ENCODE assay signal across 8 cellular contexts in genomic region chr7:69599211-69599878, GRCh38. TPM values are rescaled to one million over a fixed set of nuclear protein-coding genes. Genes with fewer than 3 reads are reported as not detected.
DNase-seq lines count a peak whose midpoint lies in the region; ATAC-seq and TF ChIP-seq lines count a peak whose summit lies in the region.

No MANE protein-coding gene starts in this region.

- no peak for TF ChIP-seq POLR2A in suprapubic skin (IDR thresholded peaks at IDR 0.05)

- H3K27ac ChIP-seq in KMS-11 (no peak overlapping the region), suprapubic skin (peak overlapping the region; percentile 84)

- H3K4me2 ChIP-seq in KMS-11 = peak overlapping the region; percentile 80

- H2AFZ ChIP-seq in KMS-11 (ENCODE audit: low read depth) = peak overlapping the region; percentile 92

- H3K79me2 ChIP-seq in KMS-11 (ENCODE audit: insufficient read depth, low read depth) = no peaks in the 10 kb centered on the region; the same call in 1 of the 2 replicates

- no peaks in the 10 kb centered on the region for H4K20me1 ChIP-seq in KMS-11 (ENCODE audit: insufficient read depth)

- peaks cover 40% of the 10 kb centered on the region for H3K4me1 ChIP-seq in KMS-11 (ENCODE audit: low read depth, poor library complexity, severe bottlenecking)
- peaks cover 47% of the 10 kb centered on the region for H3K4me1 ChIP-seq in suprapubic skin

- no peak for TF ChIP-seq EP300 in suprapubic skin (IDR thresholded peaks at IDR 0.05)

- no peak for TF ChIP-seq CTCF in KMS-11 (conservative IDR thresholded peaks at IDR 0.05; ENCODE audit: low read depth, low read length)
- no peak for TF ChIP-seq CTCF in astrocyte of the spinal cord (IDR thresholded peaks at IDR 0.05; ENCODE audit: low read depth, low read length)
- no peak for TF ChIP-seq CTCF in suprapubic skin (IDR thresholded peaks at IDR 0.05)

- peak overlapping the region; percentile 57; the same call in 1 of the 2 replicates for H3K9ac ChIP-seq in KMS-11

- H3K4me3 ChIP-seq in KMS-11 (IDR thresholded peaks at IDR 0.05; ENCODE audit: insufficient read depth, low read depth, low read length) = no peak overlapping the region
- H3K4me3 ChIP-seq in astrocyte of the spinal cord (ENCODE audit: low read depth, low read length) = peak overlapping the region; percentile 81
- peak overlapping the region; percentile 93 for H3K4me3 ChIP-seq in suprapubic skin

- H3K27me3 ChIP-seq in KMS-11 (ENCODE audit: insufficient read depth, low read depth) (no peaks in the 10 kb centered on the region), suprapubic skin (no peaks in the 10 kb centered on the region)

- H3K36me3 ChIP-seq in KMS-11 (ENCODE audit: insufficient read depth) (no peaks in the 10 kb centered on the region), suprapubic skin (no peaks in the 10 kb centered on the region)

- ATAC-seq in HG03432 (IDR thresholded peaks at IDR 0.05; ENCODE audit: unreplicated experiment) = no peak

- DNase-seq in DMS53 (lab: John Stamatoyannopoulos, UW) (peak; percentile 59), astrocyte of the spinal cord (ENCODE audit: low read depth, low spot score) (no peak), left kidney (ENCODE audit: low read depth, low spot score) (peak; percentile 87), suprapubic skin (ENCODE audit: low spot score in 2 of 2) (peak in 1 of 2 donors; percentile 70), HCEC 1CT (no peak)
- DNase-seq in activated CD4-positive, alpha-beta T cell treated with anti-CD3 and anti-CD28 coated beads, Interleukin-2, amount 50 U/mL, for 1 hour = no peak

- in situ Hi-C loops in astrocyte of the spinal cord (cut with HindIII; ENCODE audit: low sequenced_read_pairs) = no loop called here

- under 1% methylated on average over 29 of the region's 66 CpGs for WGBS in suprapubic skin

- H3K9me3 ChIP-seq in suprapubic skin = no peaks in the 10 kb centered on the region

RNA-seq across cellular contexts. Expression of gene AUTS2, which starts 1.1 kb away (rescaled TPM):
- total RNA-seq in suprapubic skin = 100 to 1,000 TPM in 1 of 4 donors, 10 to 100 TPM in 3; 31.0 to 102 (median 56.4) TPM

Comparison
In these comparisons a context has a peak if more than half of its experiments do, and no peak if none do; other contexts are left out.
1. DNase-seq: peak in DMS53 (single experiment) and left kidney (single experiment); none in astrocyte of the spinal cord (single experiment), HCEC 1CT (single experiment) and activated CD4-positive, alpha-beta T cell treated with anti-CD3 and anti-CD28 coated beads, Interleukin-2, amount 50 U/mL, for 1 hour (single experiment).